In the genomic region with DNA sequence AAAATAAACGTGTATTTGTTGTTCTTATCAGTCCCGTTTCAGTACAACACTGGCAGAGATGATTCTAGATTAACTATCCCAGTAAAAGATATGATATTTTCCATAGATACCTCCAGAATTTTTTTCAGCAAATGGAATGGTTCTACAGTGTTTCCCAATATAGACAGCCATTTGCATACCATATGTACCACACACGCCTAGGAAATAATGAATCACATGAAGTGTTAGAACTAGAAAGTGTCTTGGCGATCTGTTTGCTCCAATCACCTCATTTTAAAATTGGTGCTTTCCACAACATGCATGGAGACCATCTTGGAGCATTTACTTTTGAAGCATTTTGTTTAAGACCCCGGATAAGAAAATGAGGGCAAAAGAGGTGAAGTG, we compare ENCODE assay signal across 8 cellular contexts. TPM values are rescaled to one million over a fixed set of nuclear protein-coding genes. Genes with fewer than 3 reads are reported as not detected.
DNase-seq lines count a peak whose midpoint lies in the region; ATAC-seq, FAIRE-seq and TF ChIP-seq lines count a peak whose summit lies in the region.

No MANE protein-coding gene starts in this region.

- H3K4me1 ChIP-seq in NT2/D1 (ENCODE audit: insufficient read depth, insufficient read length): no peaks in the 10 kb centered on the region
- H3K4me1 ChIP-seq in parathyroid adenoma: no peaks in the 10 kb centered on the region

- FAIRE-seq in frontal cortex (lab: Jason Lieb, UNC): no peak

- ATAC-seq in effector memory CD8-positive, alpha-beta T cell (replicated peaks): no peak
- ATAC-seq in GM18861 (IDR thresholded peaks at IDR 0.05; ENCODE audit: unreplicated experiment): no peak
- no peak for ATAC-seq in GM21528 (IDR thresholded peaks at IDR 0.05; ENCODE audit: low FRiP score, unreplicated experiment)

- H3K9me3 ChIP-seq in NT2/D1 (ENCODE audit: insufficient read depth, low read length) (0 out of 2 replicates have a peak, but pooled peaks cover 4% of the 10 kb centered on the region), parathyroid adenoma (ENCODE audit: control insufficient read depth, low read length) (no peaks in the 10 kb centered on the region)

- peaks cover 16 to 20% of the 10 kb centered on the region in 2 donors for H3K27me3 Mint-ChIP-seq in effector memory CD8-positive, alpha-beta T cell

- DNase-seq in EL (peak; percentile 25), NT2/D1 (ENCODE audit: low read depth, low spot score) (no peak), frontal cortex (ENCODE audit: low spot score in 2 of 2) (no peak), NCI-H1105 treated with DMSO at 0.1 percent for 48 hours (lab: John Stamatoyannopoulos, UW) (no peak)
- DNase-seq in effector memory CD8-positive, alpha-beta T cell: no peak

- no peak overlapping the region for H3K27ac ChIP-seq in parathyroid adenoma

- no peaks in the 10 kb centered on the region for H3K9me3 Mint-ChIP-seq in effector memory CD8-positive, alpha-beta T cell

- peak overlapping the region; percentile 82 for H2AFZ ChIP-seq in parathyroid adenoma

- no peak for TF ChIP-seq CTCF in parathyroid adenoma (IDR thresholded peaks at IDR 0.05)

- no peaks in the 10 kb centered on the region for H3K79me2 ChIP-seq in parathyroid adenoma

- H3K27me3 ChIP-seq in NT2/D1 (ENCODE audit: insufficient read depth, insufficient read length) (peaks cover 50% of the 10 kb centered on the region), parathyroid adenoma (ENCODE audit: control insufficient read depth, insufficient read depth, low read length) (no peaks in the 10 kb centered on the region)

- H3K4me3 ChIP-seq in NT2/D1 (ENCODE audit: insufficient read length, low read depth) (peak overlapping the region; percentile 42), parathyroid adenoma (ENCODE audit: low read depth, low read length) (peak overlapping the region; percentile 11)

- no peak overlapping the region for H3K27ac Mint-ChIP-seq in effector memory CD8-positive, alpha-beta T cell

- H3K4me1 Mint-ChIP-seq in effector memory CD8-positive, alpha-beta T cell (ENCODE audit: low read depth in 2 of 2): peaks cover 15 to 18% of the 10 kb centered on the region in 2 donors

- H3K36me3 ChIP-seq in NT2/D1 (ENCODE audit: insufficient read depth, insufficient read length, low read length) (no peaks in the 10 kb centered on the region), parathyroid adenoma (ENCODE audit: control insufficient read depth, insufficient read depth, low read length) (no peaks in the 10 kb centered on the region)

- H3K4me3 Mint-ChIP-seq in effector memory CD8-positive, alpha-beta T cell: peak overlapping the region; percentile 58 to 74

- peak overlapping the region; percentile 42 for H3K4me2 ChIP-seq in parathyroid adenoma (ENCODE audit: low read length)

- peaks cover 5% of the 10 kb centered on the region for H3K36me3 Mint-ChIP-seq in effector memory CD8-positive, alpha-beta T cell (ENCODE audit: insufficient read depth)

- H3K9ac ChIP-seq in NT2/D1 (ENCODE audit: insufficient read length, low read depth): peak overlapping the region; percentile 58
- H3K9ac ChIP-seq in parathyroid adenoma: no peak overlapping the region

RNA-seq across cellular contexts. Expression of a gene that starts 2.0 kb away (rescaled TPM):
- under 0.01 TPM for total RNA-seq in frontal cortex

RNA-seq across cellular contexts. Expression of a gene that starts 8.5 kb away (rescaled TPM):
- total RNA-seq in frontal cortex: 95.4 TPM
